In genomic region chr10:14010083-14010551, GRCh38 we compare ENCODE assay signal across 9 cellular contexts.
DNase-seq lines count a peak whose midpoint lies in the region; ATAC-seq and TF ChIP-seq lines count a peak whose summit lies in the region.
"Had no signal": no experiment of that assay in that cellular context is flagged by ENCODE, and none has a peak within 500 bp of the region (broad histone marks: within the 10 kb centered on the region; RNA-seq: fewer than 3 reads in every experiment).

No MANE protein-coding gene starts in this region.

- H3K9ac ChIP-seq in BLaER1: no peak overlapping the region

- peaks cover 23% of the 10 kb centered on the region for H3K4me1 Mint-ChIP-seq in memory B cell

- ATAC-seq in HG02759 (IDR thresholded peaks at IDR 0.05; ENCODE audit: unreplicated experiment): peak; percentile 25
- ATAC-seq in memory B cell (ENCODE audit: low read depth): no peak
- ATAC-seq in GM21367 (IDR thresholded peaks at IDR 0.05; ENCODE audit: unreplicated experiment): no peak

- H3K4me1 ChIP-seq in BLaER1 (peaks cover 35% of the 10 kb centered on the region), HAP-1 (peaks cover 3% of the 10 kb centered on the region)

- no peak overlapping the region for H3K27ac ChIP-seq in BLaER1
- H3K27ac ChIP-seq: epithelial cell of prostate had no signal

- H3K36me3 ChIP-seq in BLaER1 (no peaks in the 10 kb centered on the region), HAP-1 (replicated peaks) (no peaks in the 10 kb centered on the region)

- no peak for TF ChIP-seq CTCF in astrocyte of the cerebellum (IDR thresholded peaks at IDR 0.05; ENCODE audit: low read depth, low read length, missing control alignments)

- H3K27ac Mint-ChIP-seq in memory B cell: peak overlapping the region; percentile 79

- DNase-seq in astrocyte of the cerebellum (ENCODE audit: low read depth) (peak; percentile 56), memory B cell (ENCODE audit: low spot score in 2 of 2) (no peak), inferior parietal cortex (ENCODE audit: extremely low spot score) (no peak), NCI-H1694 treated with DMSO at 0.1 percent for 48 hours (lab: John Stamatoyannopoulos, UW) (no peak), HAP-1 (ENCODE audit: low spot score in 2 of 2) (no peak)

- H3K27me3 Mint-ChIP-seq in memory B cell: peaks cover 19% of the 10 kb centered on the region

- no peaks in the 10 kb centered on the region for H3K36me3 Mint-ChIP-seq in memory B cell

- in situ Hi-C loops in astrocyte of the cerebellum (cut with HindIII; ENCODE audit: low sequenced_read_pairs) (no loop called here), HAP-1 (cut with MboI; ENCODE audit: low sequenced_read_pairs) (no loop called here)

- H3K4me2 ChIP-seq in BLaER1: peak overlapping the region; percentile 72

- H3K4me3 Mint-ChIP-seq in memory B cell: peak overlapping the region; percentile 75

- H3K9me3 ChIP-seq in BLaER1 (no peaks in the 10 kb centered on the region), HAP-1 (no peaks in the 10 kb centered on the region)

- no peaks in the 10 kb centered on the region for H3K9me3 Mint-ChIP-seq in memory B cell

- H3K27me3 ChIP-seq in BLaER1 (no peaks in the 10 kb centered on the region), HAP-1 (ENCODE audit: low read depth) (no peaks in the 10 kb centered on the region)

- H4K20me1 ChIP-seq in BLaER1: no peaks in the 10 kb centered on the region

- H3K4me3 ChIP-seq in BLaER1: no peak overlapping the region
- H3K4me3 ChIP-seq in astrocyte of the cerebellum (ENCODE audit: low read depth, low read length): peak overlapping the region; percentile 12
- H3K4me3 ChIP-seq in HAP-1: no peak overlapping the region
